In the genomic region with DNA sequence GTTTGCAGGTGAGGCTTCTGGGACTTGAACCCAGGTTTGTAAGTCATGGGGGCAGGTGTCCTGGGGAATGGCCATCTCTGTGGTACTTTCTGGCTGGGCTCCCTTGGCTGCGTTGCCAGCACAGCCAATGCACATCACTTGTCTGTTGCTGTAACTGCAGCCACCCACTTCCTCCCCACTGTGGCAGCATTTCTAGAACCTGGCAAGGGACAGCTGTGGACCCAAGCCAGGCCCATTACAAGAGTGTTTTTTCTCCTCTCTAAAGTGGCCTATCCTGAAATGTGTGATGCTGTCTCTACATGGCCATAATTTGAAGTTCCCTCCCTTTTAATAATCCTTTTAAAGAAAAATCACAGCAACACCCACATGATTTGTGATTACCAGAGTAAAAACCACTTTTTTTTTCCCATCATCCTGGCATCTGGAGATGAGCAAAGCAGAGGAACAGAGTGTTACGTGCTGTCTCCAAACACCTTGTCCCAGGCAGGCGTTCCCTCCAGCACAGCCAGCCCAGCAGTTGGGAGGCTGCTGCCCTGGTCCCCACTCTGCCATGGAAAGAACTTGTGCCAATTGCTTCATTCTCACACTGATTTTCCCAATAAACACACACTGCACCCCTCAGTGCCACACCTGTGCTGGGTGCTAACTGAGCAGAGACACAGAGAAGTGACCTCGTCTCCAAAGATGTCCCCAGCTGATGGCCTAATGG, we compare ENCODE assay signal across 17 cellular contexts.
DNase-seq lines count a peak whose midpoint lies in the region; ATAC-seq, FAIRE-seq and TF ChIP-seq lines count a peak whose summit lies in the region.
"Had no signal": no experiment of that assay in that cellular context is flagged by ENCODE, and none has a peak within 500 bp of the region (broad histone marks: within the 10 kb centered on the region; RNA-seq: fewer than 3 reads in every experiment).

No MANE protein-coding gene starts in this region.

- TF ChIP-seq POLR2A in gastrocnemius medialis (IDR thresholded peaks at IDR 0.05) = no peak
- TF ChIP-seq POLR2A in GM12891 (IDR thresholded peaks at IDR 0.05; ENCODE audit: low read depth, low read length) = no peak

- TF ChIP-seq CTCF in brain (conservative IDR thresholded peaks at IDR 0.05) = no peak
- TF ChIP-seq CTCF in gastrocnemius medialis (IDR thresholded peaks at IDR 0.05 in 4 of 5, conservative IDR thresholded peaks at IDR 0.05 in 1 of 5) = no peak

- H3K27me3 ChIP-seq in gastrocnemius medialis = no peaks in the 10 kb centered on the region
- H3K27me3 ChIP-seq: heart right ventricle, upper lobe of right lung had no signal

- H3K4me1 ChIP-seq in gastrocnemius medialis = peaks cover 8 to 21% of the 10 kb centered on the region in 2 donors
- H3K4me1 ChIP-seq: upper lobe of right lung had no signal

- ATAC-seq in left cardiac atrium (peak; percentile 78 to 88), gastrocnemius medialis (peak; percentile 46 to 64), HG02973 (IDR thresholded peaks at IDR 0.05; ENCODE audit: unreplicated experiment) (no peak), HG03175 (IDR thresholded peaks at IDR 0.05; ENCODE audit: unreplicated experiment) (no peak)
- ATAC-seq: activated CD4-positive, CD25-positive, alpha-beta regulatory T cell treated with anti-CD3 and anti-CD28 coated beads, Interleukin-2, amount 50 U/mL, for 24 hours; activated T-helper 17 cell treated with anti-CD3 and anti-CD28 coated beads, Interleukin-2, amount 50 U/mL, for 72 hours; stimulated activated effector memory CD8-positive, alpha-beta T cell treated with anti-CD3 and anti-CD28 coated beads, Interleukin-12 subunit alpha, Interleukin-12 subunit beta, amount 100 ng/mL, for 72 hours; upper lobe of right lung had no signal

- no peaks in the 10 kb centered on the region for H3K9me3 ChIP-seq in gastrocnemius medialis
- H3K9me3 ChIP-seq: heart right ventricle, upper lobe of right lung had no signal

- peaks cover 19% of the 10 kb centered on the region for H3K4me1 Mint-ChIP-seq in brain
- H3K4me1 Mint-ChIP-seq: activated T-helper 17 cell treated with anti-CD3 and anti-CD28 coated beads, Interleukin-2, amount 50 U/mL, for 72 hours; stimulated activated effector memory CD8-positive, alpha-beta T cell treated with anti-CD3 and anti-CD28 coated beads, Interleukin-12 subunit alpha, Interleukin-12 subunit beta, amount 100 ng/mL, for 72 hours had no signal

- no peak overlapping the region for H3K4me3 Mint-ChIP-seq in brain
- H3K4me3 Mint-ChIP-seq: activated T-helper 17 cell treated with anti-CD3 and anti-CD28 coated beads, Interleukin-2, amount 50 U/mL, for 72 hours; stimulated activated effector memory CD8-positive, alpha-beta T cell treated with anti-CD3 and anti-CD28 coated beads, Interleukin-12 subunit alpha, Interleukin-12 subunit beta, amount 100 ng/mL, for 72 hours had no signal

- no peak for FAIRE-seq in GM12891 (lab: Jason Lieb, UNC)
- FAIRE-seq: keratinocyte had no signal

- H3K36me3 Mint-ChIP-seq in brain = no peaks in the 10 kb centered on the region
- H3K36me3 Mint-ChIP-seq: stimulated activated effector memory CD8-positive, alpha-beta T cell treated with anti-CD3 and anti-CD28 coated beads, Interleukin-12 subunit alpha, Interleukin-12 subunit beta, amount 100 ng/mL, for 72 hours had no signal

- no peaks in the 10 kb centered on the region for H3K27me3 Mint-ChIP-seq in brain

- DNase-seq in G401 (ENCODE audit: low spot score) (peak; percentile 52), left cardiac atrium (peak; percentile 63), gastrocnemius medialis (peak; percentile 35 to 48), GM12891 (ENCODE audit: insufficient read length, low spot score) (no peak), EL (no peak)
- DNase-seq: COR-L47, Kasumi-1, upper lobe of right lung had no signal

- peak overlapping the region in 3 of 5 experiments; percentile 1 to 80 (median 23) for H3K27ac Mint-ChIP-seq in brain
- H3K27ac Mint-ChIP-seq: activated T-helper 17 cell treated with anti-CD3 and anti-CD28 coated beads, Interleukin-2, amount 50 U/mL, for 72 hours; stimulated activated effector memory CD8-positive, alpha-beta T cell treated with anti-CD3 and anti-CD28 coated beads, Interleukin-12 subunit alpha, Interleukin-12 subunit beta, amount 100 ng/mL, for 72 hours had no signal

- H3K9me3 Mint-ChIP-seq in brain = no peaks in the 10 kb centered on the region
- H3K9me3 Mint-ChIP-seq: activated T-helper 17 cell treated with anti-CD3 and anti-CD28 coated beads, Interleukin-2, amount 50 U/mL, for 72 hours; stimulated activated effector memory CD8-positive, alpha-beta T cell treated with anti-CD3 and anti-CD28 coated beads, Interleukin-12 subunit alpha, Interleukin-12 subunit beta, amount 100 ng/mL, for 72 hours had no signal

- peak overlapping the region in 1 of 4 donors; percentile 62 for H3K27ac ChIP-seq in gastrocnemius medialis
- H3K27ac ChIP-seq: heart right ventricle, upper lobe of right lung had no signal

- in situ Hi-C loops in G401 (cut with HindIII; ENCODE audit: low sequenced_read_pairs) = no loop called here
- in situ Hi-C loops in gastrocnemius medialis (cut with MboI; ENCODE audit: low sequenced_read_pairs in 4 of 4) = no loop called here

- H3K36me3 ChIP-seq in gastrocnemius medialis = no peaks in the 10 kb centered on the region
- H3K36me3 ChIP-seq: heart right ventricle, upper lobe of right lung had no signal

- H3K4me3 ChIP-seq in gastrocnemius medialis = no peak overlapping the region
- H3K4me3 ChIP-seq: coronary artery, heart right ventricle, upper lobe of right lung had no signal

- intact Hi-C loops in left cardiac atrium (cut with DNase I) (no loop called here), gastrocnemius medialis (cut with DNase I; ENCODE audit: low total_unique reads) (no loop called here)

TF ChIP-seq in GM12891, 5 proteins besides CTCF, POLR2A, EP300 and RAD21:
- TF ChIP-seq SPI1 (IDR thresholded peaks at IDR 0.05; ENCODE audit: low read depth, low read length) = no peak
- no peak for TF ChIP-seq TAF1 (IDR thresholded peaks at IDR 0.05; ENCODE audit: low read depth, low read length)
- no peak for TF ChIP-seq POLR2AphosphoS5 (IDR thresholded peaks at IDR 0.05; ENCODE audit: low read depth, low read length)
- no peak for TF ChIP-seq PAX5 (IDR thresholded peaks at IDR 0.05; ENCODE audit: insufficient read depth, low read length, severe bottlenecking)
- TF ChIP-seq POU2F2 (IDR thresholded peaks at IDR 0.05; ENCODE audit: low read depth, low read length) = no peak

Comparison
In these comparisons a context has a peak if more than half of its experiments do, and no peak if none do; other contexts are left out.
1. DNase-seq: peak in G401 (single experiment), left cardiac atrium (single experiment) and gastrocnemius medialis (2 of 2); none in GM12891 (single experiment) and EL (single experiment).
2. ATAC-seq: peak in left cardiac atrium (2 of 2) and gastrocnemius medialis (2 of 2); none in HG02973 (single experiment) and HG03175 (single experiment).